ENCODE assay signal across 21 cellular contexts in the genomic region with DNA sequence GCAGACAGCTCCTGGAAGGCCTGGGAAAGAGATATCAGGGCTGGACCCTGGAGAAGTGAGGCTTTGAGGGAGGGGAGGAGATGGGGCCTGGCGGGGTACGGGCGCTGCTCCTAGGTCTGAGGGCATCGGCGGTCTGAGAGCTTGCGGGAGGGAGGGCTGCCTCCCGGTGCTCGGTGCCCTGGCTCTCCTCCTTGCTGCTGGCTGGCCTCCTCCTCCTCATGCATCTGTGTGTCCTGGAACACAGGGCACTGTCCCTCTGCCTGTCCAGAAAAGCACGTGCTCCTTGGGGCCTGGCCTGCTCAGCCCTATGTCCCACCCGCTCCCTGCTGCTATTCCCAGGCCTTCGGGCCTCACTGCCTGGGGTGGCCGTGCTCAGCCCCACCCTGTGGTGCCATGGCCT.
"Had no signal": no experiment of that assay in that cellular context is flagged by ENCODE, and none has a peak within 500 bp of the region (broad histone marks: within the 10 kb centered on the region; RNA-seq: fewer than 3 reads in every experiment).

No MANE protein-coding gene starts in this region.

- H3K4me1 Mint-ChIP-seq: activated CD4-positive, alpha-beta T cell treated with anti-CD3 and anti-CD28 coated beads for 36 hours; T-helper 17 cell had no signal

- H3K9me3 Mint-ChIP-seq: activated B cell treated with CpG ODN at 0.5 μM for 24 hours; activated CD4-positive, alpha-beta memory T cell treated with anti-CD3 and anti-CD28 coated beads, Interleukin-2, amount 10 ng/mL, durations not matched to agents 7 days and 5 days; activated naive CD4-positive, alpha-beta T cell treated with anti-CD3 and anti-CD28 coated beads for 36 hours; activated naive CD8-positive, alpha-beta T cell treated with anti-CD3 and anti-CD28 coated beads, Interleukin-2, amount 50 U/mL, for 24 hours; activated T-cell treated with anti-CD3 and anti-CD28 coated beads, Interleukin-2, amount 50 U/mL, for 72 hours had no signal

- H3K4me3 Mint-ChIP-seq: activated B cell treated with CpG ODN at 0.5 μM for 24 hours; activated CD4-positive, alpha-beta memory T cell treated with anti-CD3 and anti-CD28 coated beads, Interleukin-2, amount 10 ng/mL, durations not matched to agents 7 days and 5 days; activated CD4-positive, alpha-beta T cell treated with anti-CD3 and anti-CD28 coated beads for 36 hours; activated naive CD4-positive, alpha-beta T cell treated with anti-CD3 and anti-CD28 coated beads for 36 hours; activated naive CD8-positive, alpha-beta T cell treated with anti-CD3 and anti-CD28 coated beads, Interleukin-2, amount 50 U/mL, for 24 hours; activated T-cell treated with anti-CD3 and anti-CD28 coated beads, Interleukin-2, amount 50 U/mL, for 72 hours; naive thymus-derived CD4-positive, alpha-beta T cell; T-helper 17 cell had no signal

- H3K27ac Mint-ChIP-seq: activated B cell treated with CpG ODN at 0.5 μM for 24 hours; activated CD4-positive, alpha-beta memory T cell treated with anti-CD3 and anti-CD28 coated beads, Interleukin-2, amount 10 ng/mL, durations not matched to agents 7 days and 5 days; activated CD4-positive, alpha-beta T cell treated with anti-CD3 and anti-CD28 coated beads for 36 hours; activated naive CD4-positive, alpha-beta T cell treated with anti-CD3 and anti-CD28 coated beads for 36 hours; activated naive CD8-positive, alpha-beta T cell treated with anti-CD3 and anti-CD28 coated beads, Interleukin-2, amount 50 U/mL, for 24 hours; activated T-cell treated with anti-CD3 and anti-CD28 coated beads, Interleukin-2, amount 50 U/mL, for 72 hours; naive thymus-derived CD4-positive, alpha-beta T cell had no signal

- ATAC-seq: activated CD4-positive, alpha-beta T cell treated with anti-CD3 and anti-CD28 coated beads for 36 hours; activated naive CD8-positive, alpha-beta T cell treated with anti-CD3 and anti-CD28 coated beads, Interleukin-2, amount 50 U/mL, for 24 hours; naive thymus-derived CD4-positive, alpha-beta T cell had no signal

- H3K27me3 Mint-ChIP-seq: activated B cell treated with CpG ODN at 0.5 μM for 24 hours; activated CD4-positive, alpha-beta memory T cell treated with anti-CD3 and anti-CD28 coated beads, Interleukin-2, amount 10 ng/mL, durations not matched to agents 7 days and 5 days; activated CD4-positive, alpha-beta T cell treated with anti-CD3 and anti-CD28 coated beads for 36 hours; activated naive CD8-positive, alpha-beta T cell treated with anti-CD3 and anti-CD28 coated beads, Interleukin-2, amount 50 U/mL, for 24 hours; naive thymus-derived CD4-positive, alpha-beta T cell; T-helper 17 cell had no signal

- H3K27ac ChIP-seq: heart right ventricle, lower lobe of right lung, neutrophil, pancreas, stomach, suprapubic skin, tibial nerve had no signal

- H3K9me3 ChIP-seq: heart right ventricle, lower lobe of right lung, neutrophil, pancreas, stomach, suprapubic skin, tibial nerve had no signal

- H3K27me3 ChIP-seq: heart right ventricle, neutrophil, pancreas, stomach, suprapubic skin, tibial nerve had no signal

- H3K4me3 ChIP-seq: heart right ventricle, lower lobe of right lung, pancreas, stomach, suprapubic skin, tibial nerve had no signal

- DNase-seq: activated B cell treated with CpG ODN at 0.5 μM for 24 hours; activated CD4-positive, alpha-beta memory T cell treated with anti-CD3 and anti-CD28 coated beads, Interleukin-2, amount 10 ng/mL, durations not matched to agents 7 days and 5 days; activated CD4-positive, alpha-beta T cell treated with anti-CD3 and anti-CD28 coated beads for 36 hours; activated effector memory CD4-positive, alpha-beta T cell treated with Interleukin-2 at 50 U/mL for 16 hours; activated naive CD4-positive, alpha-beta T cell treated with anti-CD3 and anti-CD28 coated beads for 36 hours; activated naive CD8-positive, alpha-beta T cell treated with anti-CD3 and anti-CD28 coated beads, Interleukin-2, amount 50 U/mL, for 24 hours; activated T-cell treated with anti-CD3 and anti-CD28 coated beads, Interleukin-2, amount 50 U/mL, for 72 hours; cortex of kidney; heart right ventricle; lower lobe of right lung; mesendoderm; naive thymus-derived CD4-positive, alpha-beta T cell; pancreas; stimulated activated CD4-positive, alpha-beta T cell treated with anti-CD3 and anti-CD28 coated beads, Interleukin-12 subunit alpha, Interleukin-12 subunit beta, amount 100 ng/mL, for 4 hours; stimulated activated CD4-positive, alpha-beta T cell treated with anti-CD3 and anti-CD28 coated beads, Interleukin-4, amount 100 ng/mL, for 4 hours; stomach; SW 1271; T-helper 17 cell had no signal

- H3K4me1 ChIP-seq: lower lobe of right lung, pancreas, stomach, tibial nerve had no signal
